ENCODE assay signal across 8 cellular contexts in the genomic region with DNA sequence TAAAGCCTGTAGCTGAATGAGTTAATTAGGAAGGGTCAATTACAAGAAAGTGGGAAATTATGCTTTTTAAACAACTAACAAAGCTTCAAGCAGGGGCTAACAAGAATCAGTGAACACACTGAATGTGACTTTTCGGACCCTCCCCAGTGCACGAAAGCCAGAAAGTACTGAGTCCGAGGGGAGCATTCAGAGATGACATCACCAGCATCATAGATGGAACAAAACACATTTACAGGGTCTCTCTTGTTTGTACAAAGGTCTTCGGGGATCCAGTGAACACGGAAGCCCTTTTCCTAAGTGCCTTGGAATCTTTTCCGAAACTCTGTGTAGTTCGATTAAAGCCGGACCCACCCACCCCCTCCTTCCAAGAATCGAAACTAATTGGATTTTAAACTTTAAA. TPM values are rescaled to one million over a fixed set of nuclear protein-coding genes. Genes with fewer than 3 reads are reported as not detected.
DNase-seq lines count a peak whose midpoint lies in the region; ATAC-seq and TF ChIP-seq lines count a peak whose summit lies in the region.

No MANE protein-coding gene starts in this region.

- intact Hi-C loops in Calu3 (cut with micrococcal nuclease; ENCODE audit: unreplicated experiment) = no loop called here
- intact Hi-C loops in mammary epithelial cell (cut with micrococcal nuclease) = loop anchor here (2.0 kb wide), 1 partner anchor 232 kb away; no protein-coding TSS in a partner anchor

- TF ChIP-seq CTCF in Calu3 (IDR thresholded peaks at IDR 0.05; ENCODE audit: unreplicated experiment) (no peak), mammary epithelial cell (conservative IDR thresholded peaks at IDR 0.05 in 1 of 2, IDR thresholded peaks at IDR 0.05 in 1 of 2; ENCODE audit: extremely low read depth in 1 of 2, insufficient read depth in 1 of 2, low read depth in 1 of 2, low read length in 2 of 2) (no peak)

- no peaks in the 10 kb centered on the region for H3K27me3 Mint-ChIP-seq in Calu3 (ENCODE audit: unreplicated experiment)

- no peak overlapping the region for H2BK120ac ChIP-seq in mesenchymal stem cell (ENCODE audit: low read depth, low read length)

- H3K36me3 Mint-ChIP-seq in Calu3 (ENCODE audit: insufficient read depth, unreplicated experiment) = peaks cover 25% of the 10 kb centered on the region

- peaks cover 49% of the 10 kb centered on the region for H3K79me2 ChIP-seq in mammary epithelial cell (ENCODE audit: insufficient read depth, low read length)

- H3K36me3 ChIP-seq in mammary epithelial cell (ENCODE audit: insufficient read depth, low read length) (peaks cover 6% of the 10 kb centered on the region), mesenchymal stem cell (ENCODE audit: control insufficient read depth in 1 of 2, insufficient read depth in 2 of 2, low read depth in 1 of 2, low read length in 2 of 2) (peaks cover 5 to 25% of the 10 kb centered on the region in 2 experiments)

- dilution Hi-C loops in mammary epithelial cell (cut with HindIII; ENCODE audit: low sequenced_read_pairs) = loop anchor here (5.0 to 10.0 kb wide), 2 partner anchors 74 to 232 kb away; no protein-coding TSS in a partner anchor

- peak overlapping the region; percentile 70 for H2AFZ ChIP-seq in mammary epithelial cell (ENCODE audit: low read depth, low read length)
- no peak overlapping the region for H2AFZ ChIP-seq in mesenchymal stem cell (ENCODE audit: low read depth, low read length)

- CTCF ChIA-PET in Calu3 (lab: Charles Lee) (no interaction called here), mammary epithelial cell (lab: Charles Lee; ENCODE audit: low non-redundant PET) (no interaction called here)

- H3K14ac ChIP-seq in mesenchymal stem cell (ENCODE audit: low read length in 2 of 2) = no peak overlapping the region

- peaks cover 5% of the 10 kb centered on the region for H3K79me1 ChIP-seq in mesenchymal stem cell (replicated peaks; ENCODE audit: low read length, poor library complexity, severe bottlenecking)

- no peaks in the 10 kb centered on the region for H3K9me3 Mint-ChIP-seq in Calu3 (ENCODE audit: low read depth, unreplicated experiment)

- H3K9ac ChIP-seq in mammary epithelial cell (ENCODE audit: insufficient read depth, low read length) (peak overlapping the region; percentile 98), mesenchymal stem cell (ENCODE audit: low read length) (peak overlapping the region; percentile 99)

- 1% methylated on average over 8 of the region's 9 CpGs for WGBS in mammary epithelial cell (ENCODE audit: low coverage, missing lambda C conversion rate)
- 1% methylated on average over 8 of the region's 9 CpGs for WGBS in mesenchymal stem cell

- no peaks in the 10 kb centered on the region for H3K9me3 ChIP-seq in mammary epithelial cell (replicated peaks; ENCODE audit: insufficient read depth, low read length)
- no peaks in the 10 kb centered on the region for H3K9me3 ChIP-seq in mesenchymal stem cell (ENCODE audit: control insufficient read depth, low read length)

- H4K8ac ChIP-seq in mesenchymal stem cell (ENCODE audit: low read length) = no peak overlapping the region

- no peak for DNase-seq in Calu3
- peak; percentile 32 for DNase-seq in KBM-7
- DNase-seq in mammary epithelial cell = peak; percentile 13
- DNase-seq in mesenchymal stem cell = peak; percentile 76
- no peak for DNase-seq in NCI-H1436 treated with DMSO at 0.1 percent for 48 hours (lab: John Stamatoyannopoulos, UW)

- H3K4ac ChIP-seq in mesenchymal stem cell (ENCODE audit: low read depth in 1 of 2, low read length in 2 of 2) = no peak overlapping the region

- peak overlapping the region in 1 of 2 experiments; percentile 33 for H3K18ac ChIP-seq in mesenchymal stem cell (ENCODE audit: low read depth in 1 of 2, low read length in 2 of 2)

- H2BK15ac ChIP-seq in mesenchymal stem cell (ENCODE audit: low read depth, poor library complexity, severe bottlenecking) = no peak overlapping the region

- in situ Hi-C loops in KBM-7 (cut with MboI; ENCODE audit: low pct_unique_long_range_greater_than_20kb, low sequenced_read_pairs) = no loop called here
- in situ Hi-C loops in mammary epithelial cell (cut with MboI; ENCODE audit: low sequenced_read_pairs in 2 of 2) = no loop called here

- H3K4me2 ChIP-seq in mammary epithelial cell (ENCODE audit: insufficient read depth, low read depth, low read length) = peak overlapping the region; percentile 88
- H3K4me2 ChIP-seq in mesenchymal stem cell (ENCODE audit: low read length, poor library complexity, severe bottlenecking) = peak overlapping the region; percentile 72

- H3K4me3 ChIP-seq in mammary epithelial cell (replicated peaks in 1 of 3; ENCODE audit: insufficient read depth in 1 of 3, low read depth in 2 of 3, low read length in 3 of 3) = peak overlapping the region; percentile 84 to 92 (median 85)
- H3K4me3 ChIP-seq in mesenchymal stem cell (ENCODE audit: insufficient read depth in 1 of 2, low read depth in 1 of 2, low read length in 2 of 2) = peak overlapping the region; percentile 92 to 99

- H3K27ac Mint-ChIP-seq in Calu3 (ENCODE audit: unreplicated experiment) = peak overlapping the region; percentile 74

- peaks cover 9% of the 10 kb centered on the region for H3K4me1 Mint-ChIP-seq in Calu3 (ENCODE audit: low read depth, unreplicated experiment)

- H3K27ac ChIP-seq in mammary epithelial cell (ENCODE audit: insufficient read depth, low read depth, low read length) (peak overlapping the region; percentile 86), mesenchymal stem cell (ENCODE audit: low read length, poor library complexity, severe bottlenecking) (no peak overlapping the region)

- no peaks in the 10 kb centered on the region for H3K4me1 ChIP-seq in mammary epithelial cell (ENCODE audit: insufficient read depth, low read length)
- H3K4me1 ChIP-seq in mesenchymal stem cell (ENCODE audit: control insufficient read depth, insufficient read depth, low read depth, low read length) = no peaks in the 10 kb centered on the region

- H2BK12ac ChIP-seq in mesenchymal stem cell (ENCODE audit: low read length in 2 of 2) = no peak overlapping the region

- no peak overlapping the region for H4K91ac ChIP-seq in mesenchymal stem cell (ENCODE audit: low read length)

- peak overlapping the region; percentile 81 for H3K4me3 Mint-ChIP-seq in Calu3 (ENCODE audit: low read depth, unreplicated experiment)

- H3K27me3 ChIP-seq in mammary epithelial cell (ENCODE audit: insufficient read depth, low read length) (no peaks in the 10 kb centered on the region), mesenchymal stem cell (ENCODE audit: control insufficient read depth in 1 of 2, insufficient read depth in 1 of 2, low read length in 2 of 2) (no peaks in the 10 kb centered on the region)

- no peak overlapping the region for H3K23ac ChIP-seq in mesenchymal stem cell (ENCODE audit: low read length in 2 of 2)

- H2AK5ac ChIP-seq in mesenchymal stem cell (ENCODE audit: low read length, severe bottlenecking) = no peak overlapping the region

- BruUV-seq in Calu3 (replicated peaks; lab: Mats Ljungman, UMichigan) (TSS peak; percentile 55), mammary epithelial cell (replicated peaks; lab: Mats Ljungman, UMichigan) (TSS peak; percentile 27)

- no peaks in the 10 kb centered on the region for H4K20me1 ChIP-seq in mammary epithelial cell (ENCODE audit: insufficient read depth, low read length)

- ATAC-seq in GM21529 (IDR thresholded peaks at IDR 0.05; ENCODE audit: unreplicated experiment) (no peak), GM19023 (IDR thresholded peaks at IDR 0.05; ENCODE audit: unreplicated experiment) (no peak), HG02870 (IDR thresholded peaks at IDR 0.05; ENCODE audit: unreplicated experiment) (no peak)

- H2BK5ac ChIP-seq in mesenchymal stem cell (ENCODE audit: low read depth, low read length, poor library complexity, severe bottlenecking) = no peak overlapping the region

RNA-seq across cellular contexts. Expression of a gene that starts 0.8 kb away (rescaled TPM):
- total RNA-seq in Calu3 (2022) (27.4 and 27.8 TPM in 2 replicates), mammary epithelial cell (10 to 100 TPM; 15.6 to 15.8 TPM)
- 14.1 TPM for polyA plus RNA-seq in mammary epithelial cell
- 16.7 TPM for polyA minus RNA-seq in mammary epithelial cell
- polyA plus RNA-seq in mesenchymal stem cell (2013, experiment 1 of 2) = 24.1 TPM
- polyA plus RNA-seq in mesenchymal stem cell (2013, experiment 2 of 2) = 23.0 TPM

Comparison
In these comparisons a context has a peak if more than half of its experiments do, and no peak if none do; other contexts are left out.
1. DNase-seq: peak in KBM-7 (single experiment), mammary epithelial cell (single experiment) and mesenchymal stem cell (single experiment); none in Calu3 (single experiment) and NCI-H1436 treated with DMSO at 0.1 percent for 48 hours (single experiment).